Comparison of ENCODE assay signal across 8 cellular contexts in genomic region chr4:151760713-151761661, GRCh38. TPM values are rescaled to one million over a fixed set of nuclear protein-coding genes. Genes with fewer than 3 reads are reported as not detected.
DNase-seq lines count a peak whose midpoint lies in the region; ATAC-seq, FAIRE-seq and TF ChIP-seq lines count a peak whose summit lies in the region.

TSS of gene GATB (minus strand) at chr4:151761007. CDS start at chr4:151760982, 25 bp downstream.

- H3K4me3 ChIP-seq in RWPE2 (ENCODE audit: severe bottlenecking), result peak within 1 kb of the TSS; percentile 60

- peak; percentile 60 for TF ChIP-seq CTCF in RWPE2 (IDR thresholded peaks at IDR 0.05; ENCODE audit: poor library complexity, severe bottlenecking)
- TF ChIP-seq CTCF in natural killer cell (IDR thresholded peaks at IDR 0.05), result peak; percentile 8

- peak within 1 kb of the TSS; percentile 100 for H3K4me3 Mint-ChIP-seq in activated T-helper 2 cell treated with anti-CD3 and anti-CD28 coated beads, Interferon-gamma antibody, Interleukin-2, Interleukin-4, amounts not matched to agents 10 μg/mL and 5 μg/mL and 100 μg/mL, durations not matched to agents 14 hours and 24 hours and 36 hours (ENCODE audit: low read depth)
- peak within 1 kb of the TSS; percentile 100 for H3K4me3 Mint-ChIP-seq in natural killer cell

- H3K27ac Mint-ChIP-seq in activated T-helper 2 cell treated with anti-CD3 and anti-CD28 coated beads, Interferon-gamma antibody, Interleukin-2, Interleukin-4, amounts not matched to agents 10 μg/mL and 5 μg/mL and 100 μg/mL, durations not matched to agents 14 hours and 24 hours and 36 hours, result peak within 1 kb of the TSS; percentile 99
- H3K27ac Mint-ChIP-seq in natural killer cell, result peak within 1 kb of the TSS; percentile 93 to 96

- H3K9me3 ChIP-seq in ES-I3 (ENCODE audit: control insufficient read depth, insufficient read depth, low read length) (no peaks in the 10 kb centered on the region), RWPE2 (ENCODE audit: severe bottlenecking) (no peaks in the 10 kb centered on the region)

- FAIRE-seq in H54 (lab: Jason Lieb, UNC), result peak; percentile 90

- H3K36me3 ChIP-seq in ES-I3 (ENCODE audit: insufficient read depth, low read length), result no peaks in the 10 kb centered on the region
- peaks cover 17% of the 10 kb centered on the region for H3K36me3 ChIP-seq in RWPE2 (ENCODE audit: low read depth)

- H3K27me3 Mint-ChIP-seq in activated T-helper 2 cell treated with anti-CD3 and anti-CD28 coated beads, Interferon-gamma antibody, Interleukin-2, Interleukin-4, amounts not matched to agents 10 μg/mL and 5 μg/mL and 100 μg/mL, durations not matched to agents 14 hours and 24 hours and 36 hours (ENCODE audit: low read depth), result peaks cover 2% of the 10 kb centered on the region
- peaks cover 14 to 26% of the 10 kb centered on the region in 2 donors for H3K27me3 Mint-ChIP-seq in natural killer cell (ENCODE audit: low read depth in 2 of 2)

- H3K4me1 ChIP-seq in ES-I3 (ENCODE audit: insufficient read depth, low read length), result no peaks in the 10 kb centered on the region
- peaks cover 4% of the 10 kb centered on the region for H3K4me1 ChIP-seq in RWPE2 (ENCODE audit: insufficient read depth, poor library complexity, severe bottlenecking)

- H3K9ac ChIP-seq in ES-I3 (ENCODE audit: low read depth, low read length), result peak within 1 kb of the TSS; percentile 86

- peak; percentile 42 for DNase-seq in H54 (ENCODE audit: insufficient read length, low spot score)
- peak; percentile 97 for DNase-seq in LoVo (ENCODE audit: low spot score)
- DNase-seq in RWPE2 (ENCODE audit: low spot score), result peak; percentile 89
- peak; percentile 88 for DNase-seq in activated T-helper 2 cell treated with anti-CD3 and anti-CD28 coated beads, Interferon-gamma antibody, Interleukin-2, Interleukin-4, amounts not matched to agents 10 μg/mL and 5 μg/mL and 100 μg/mL, durations not matched to agents 14 hours and 24 hours and 36 hours (ENCODE audit: low spot score)
- peak; percentile 97 for DNase-seq in fibroblast of peridontal ligament (ENCODE audit: extremely low read depth)
- peak; percentile 79 for DNase-seq in natural killer cell
- peak; percentile 93 for DNase-seq in stimulated activated naive CD4-positive, alpha-beta T cell treated with Interleukin-2 at 50 U/mL for 16 hours (lab: John Stamatoyannopoulos, UW)

- ATAC-seq in RWPE2 (ENCODE audit: low read depth), result peak; percentile 100
- peak; percentile 98 to 99 (median 99) for ATAC-seq in natural killer cell

- peak; percentile 38; the same call in 1 of the 2 replicates for TF ChIP-seq POLR2A in H54 (IDR thresholded peaks at IDR 0.05; ENCODE audit: low read depth, low read length)

- no peaks in the 10 kb centered on the region for H3K27me3 ChIP-seq in RWPE2 (ENCODE audit: insufficient read depth, poor library complexity, severe bottlenecking)

- no peaks in the 10 kb centered on the region for H3K9me3 Mint-ChIP-seq in activated T-helper 2 cell treated with anti-CD3 and anti-CD28 coated beads, Interferon-gamma antibody, Interleukin-2, Interleukin-4, amounts not matched to agents 10 μg/mL and 5 μg/mL and 100 μg/mL, durations not matched to agents 14 hours and 24 hours and 36 hours
- H3K9me3 Mint-ChIP-seq in natural killer cell, result no peaks in the 10 kb centered on the region

- intact Hi-C loops in activated T-helper 2 cell treated with anti-CD3 and anti-CD28 coated beads, Interferon-gamma antibody, Interleukin-2, Interleukin-4, amounts not matched to agents 10 μg/mL and 5 μg/mL and 100 μg/mL, durations not matched to agents 14 hours and 24 hours and 36 hours (cut with micrococcal nuclease), result loop anchor here (1.0 to 10.0 kb wide), 4 partner anchors 121 to 1014 kb away; partner anchors contain the start of genes ARFIP1, RPS3A and TIGD4
- intact Hi-C loops in natural killer cell (cut with micrococcal nuclease), result loop anchor here (5.0 kb wide), 1 partner anchor 1016 kb away; the partner anchor contains the start of genes ARFIP1 and TIGD4

- H3K4me1 Mint-ChIP-seq in activated T-helper 2 cell treated with anti-CD3 and anti-CD28 coated beads, Interferon-gamma antibody, Interleukin-2, Interleukin-4, amounts not matched to agents 10 μg/mL and 5 μg/mL and 100 μg/mL, durations not matched to agents 14 hours and 24 hours and 36 hours (ENCODE audit: low read depth), result peaks cover 12% of the 10 kb centered on the region
- peaks cover 14 to 15% of the 10 kb centered on the region in 2 donors for H3K4me1 Mint-ChIP-seq in natural killer cell

- H3K27ac ChIP-seq in RWPE2 (ENCODE audit: poor library complexity, severe bottlenecking), result no peak within 1 kb of the TSS

- peaks cover 3% of the 10 kb centered on the region for H3K36me3 Mint-ChIP-seq in activated T-helper 2 cell treated with anti-CD3 and anti-CD28 coated beads, Interferon-gamma antibody, Interleukin-2, Interleukin-4, amounts not matched to agents 10 μg/mL and 5 μg/mL and 100 μg/mL, durations not matched to agents 14 hours and 24 hours and 36 hours (ENCODE audit: low read depth)
- no peaks in the 10 kb centered on the region for H3K36me3 Mint-ChIP-seq in natural killer cell

RNA-seq across cellular contexts. Expression of gene GATB, which starts in this region (rescaled TPM):
- total RNA-seq in activated T-helper 2 cell treated with anti-CD3 and anti-CD28 coated beads, Interferon-gamma antibody, Interleukin-2, Interleukin-4, amounts not matched to agents 10 μg/mL and 5 μg/mL and 100 μg/mL, durations not matched to agents 14 hours and 24 hours and 36 hours, result 17.7 and 19.6 TPM in 2 replicates
- 1 to 10 TPM; 5.6 to 7.2 (median 6.3) TPM for total RNA-seq in natural killer cell

Comparison
In these comparisons a context has a peak if more than half of its experiments do, and no peak if none do; other contexts are left out.
1. DNase-seq: peak in every context shown above with its lines; median percentile 97 in LoVo; 97 in fibroblast of peridontal ligament; 93 in stimulated activated naive CD4-positive, alpha-beta T cell treated with Interleukin-2 at 50 U/mL for 16 hours; 89 in RWPE2; 88 in activated T-helper 2 cell treated with anti-CD3 and anti-CD28 coated beads, Interferon-gamma antibody, Interleukin-2, Interleukin-4, amounts not matched to agents 10 μg/mL and 5 μg/mL and 100 μg/mL, durations not matched to agents 14 hours and 24 hours and 36 hours; 79 in natural killer cell; 42 in H54.